20 cellular contexts compared by ENCODE assay signal in the genomic region with DNA sequence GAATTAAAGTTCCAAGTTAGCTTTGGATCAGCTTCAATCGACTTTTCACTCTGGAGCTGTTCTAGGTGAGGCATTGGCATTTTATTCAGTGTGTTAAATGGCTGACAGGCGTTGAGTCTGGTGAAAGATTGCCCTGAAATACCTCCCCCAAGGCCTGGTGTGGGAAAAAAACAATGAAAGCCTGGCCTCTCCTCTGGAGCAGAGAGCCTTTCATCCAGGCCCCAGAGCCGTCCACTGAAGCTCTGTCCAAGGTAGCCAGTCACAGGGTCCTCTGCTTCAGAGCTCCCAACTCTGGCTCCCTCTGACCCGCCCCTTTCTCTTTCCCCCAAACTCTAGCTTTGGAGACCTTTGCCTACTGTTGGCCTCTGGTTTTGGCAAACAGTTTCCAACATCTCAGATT.
DNase-seq lines count a peak whose midpoint lies in the region; ATAC-seq, FAIRE-seq and TF ChIP-seq lines count a peak whose summit lies in the region.
"Had no signal": no experiment of that assay in that cellular context is flagged by ENCODE, and none has a peak within 500 bp of the region (broad histone marks: within the 10 kb centered on the region; RNA-seq: fewer than 3 reads in every experiment).

No MANE protein-coding gene starts in this region.

- H3K27ac Mint-ChIP-seq in CD8-positive, alpha-beta memory T cell: no peak overlapping the region
- H3K27ac Mint-ChIP-seq: H9 had no signal

- H2AFZ ChIP-seq in HepG2 (ENCODE audit: low read length): no peak overlapping the region
- H2AFZ ChIP-seq: PC-9 had no signal

- no peak for FAIRE-seq in HepG2 (lab: Jason Lieb, UNC)
- no peak for FAIRE-seq in HTR-8/SVneo (lab: Jason Lieb, UNC)
- FAIRE-seq: GM12891, GM18507 had no signal

- H4K20me1 ChIP-seq in HepG2 (ENCODE audit: insufficient read depth, low read length): no peaks in the 10 kb centered on the region
- H4K20me1 ChIP-seq: BLaER1 treated with 17β-estradiol and CSF1 and Interleukin-3, amounts not matched to agents 10 nM and 100 nM had no signal

- CTCF ChIA-PET in HepG2 (lab: Yijun Ruan, JAX; ENCODE audit: low intra/inter-chr PET ratio, low total read pairs): no interaction called here
- CTCF ChIA-PET in CD8-positive, alpha-beta memory T cell (lab: Charles Lee): no interaction called here

- H3K27me3 ChIP-seq in HepG2 (ENCODE audit: control insufficient read depth in 1 of 2, insufficient read depth in 2 of 2, low read length in 2 of 2) (peaks cover 0 to 55% of the 10 kb centered on the region in 2 experiments; a peak in 4 of 5 replicates), right lobe of liver (no peaks in the 10 kb centered on the region), body of pancreas (no peaks in the 10 kb centered on the region), mesendoderm (ENCODE audit: insufficient read depth, low read length, poor library complexity) (no peaks in the 10 kb centered on the region)
- H3K27me3 ChIP-seq in CD8-positive, alpha-beta memory T cell (ENCODE audit: insufficient read depth, low read length, poor library complexity, severe bottlenecking): peaks cover 3% of the 10 kb centered on the region
- H3K27me3 ChIP-seq: BLaER1 treated with 17β-estradiol and CSF1 and Interleukin-3, amounts not matched to agents 10 nM and 100 nM had no signal

- peaks cover 0 to 8% (median 7%) of the 10 kb centered on the region in 5 donors for H3K9me3 Mint-ChIP-seq in CD8-positive, alpha-beta memory T cell
- H3K9me3 Mint-ChIP-seq: H9 had no signal

- no peak overlapping the region for H3K4me3 ChIP-seq in HepG2 (replicated peaks in 1 of 3; ENCODE audit: insufficient read depth in 1 of 3, low read depth in 2 of 3, low read length in 3 of 3)
- no peak overlapping the region for H3K4me3 ChIP-seq in right lobe of liver
- no peak overlapping the region for H3K4me3 ChIP-seq in body of pancreas
- no peak overlapping the region for H3K4me3 ChIP-seq in mesendoderm (ENCODE audit: low read length)
- H3K4me3 ChIP-seq in CD8-positive, alpha-beta memory T cell (ENCODE audit: low read length): no peak overlapping the region
- H3K4me3 ChIP-seq: BLaER1 treated with 17β-estradiol and CSF1 and Interleukin-3, amounts not matched to agents 10 nM and 100 nM; PC-9 had no signal

- H3K4me1 Mint-ChIP-seq in CD8-positive, alpha-beta memory T cell: peaks cover 0 to 11% (median 10%) of the 10 kb centered on the region in 3 donors

- WGBS in HepG2 (ENCODE audit: low lambda C conversion rate): 0% methylated on average over 4 of the region's 4 CpGs
- 29% methylated on average over 3 of the region's 4 CpGs for WGBS in right lobe of liver (ENCODE audit: insufficient coverage, low coverage, low lambda C conversion rate, missing lambda C conversion rate)
- WGBS in body of pancreas, 2 donors: 31 to 60% methylated on average over 4 of the region's 4 CpGs
- WGBS in mesendoderm (ENCODE audit: extremely low coverage, insufficient coverage, low lambda C conversion rate): no CpG with 5 or more reads among the region's 4 CpGs

- no peak overlapping the region for H4K5ac ChIP-seq in mesendoderm (ENCODE audit: low read length)

- H2BK120ac ChIP-seq in mesendoderm (ENCODE audit: low read depth, low read length): no peak overlapping the region

- no peak for DNase-seq in HepG2 (ENCODE audit: low spot score)
- no peak for DNase-seq in right lobe of liver
- DNase-seq in body of pancreas: peak in 1 of 4 donors; percentile 9
- DNase-seq in mesendoderm: peak; percentile 47
- DNase-seq in stimulated activated CD8-positive, alpha-beta memory T cell treated with anti-CD3 and anti-CD28 coated beads, Interleukin-4, amount 100 ng/mL, for 48 hours: no peak
- no peak for DNase-seq in HTR-8/SVneo (ENCODE audit: insufficient read length, low spot score)
- DNase-seq in CD8-positive, alpha-beta memory T cell: no peak
- DNase-seq: DND-41, GDM1, H9, KBM-7, NCI-H1436 treated with DMSO at 0.1 percent for 48 hours, NCI-H2081, NCI-H510A, PC-9 had no signal

- no peak for TF ChIP-seq RAD21 in HepG2 (CRISPR knock-in tag; IDR thresholded peaks at IDR 0.05)

- peak; percentile 51; the same call in 2 of the 3 replicates for ATAC-seq in HepG2
- no peak for ATAC-seq in right lobe of liver
- ATAC-seq in body of pancreas: peak; percentile 15
- ATAC-seq in GM19035 (IDR thresholded peaks at IDR 0.05; ENCODE audit: unreplicated experiment): no peak

- H3K23ac ChIP-seq in mesendoderm (ENCODE audit: low read length): no peak overlapping the region

- H3K9me3 ChIP-seq in HepG2 (ENCODE audit: low read length) (no peaks in the 10 kb centered on the region), right lobe of liver (no peaks in the 10 kb centered on the region), body of pancreas (no peaks in the 10 kb centered on the region)
- H3K9me3 ChIP-seq in CD8-positive, alpha-beta memory T cell (ENCODE audit: low read length): no peaks in the 10 kb centered on the region

- no peak overlapping the region for H3K18ac ChIP-seq in mesendoderm (ENCODE audit: low read length)

- no peak overlapping the region for H2BK5ac ChIP-seq in mesendoderm (ENCODE audit: low read length)

- no peak overlapping the region for H3K4ac ChIP-seq in mesendoderm (ENCODE audit: low read depth, low read length)

- H3K79me1 ChIP-seq in mesendoderm (ENCODE audit: low read length): no peaks in the 10 kb centered on the region

- H3K27me3 Mint-ChIP-seq in CD8-positive, alpha-beta memory T cell: peaks cover 23 to 49% of the 10 kb centered on the region in 2 donors

- no peak overlapping the region for H2BK15ac ChIP-seq in mesendoderm (replicated peaks; ENCODE audit: low read depth)

- POLR2A ChIA-PET in HepG2 (lab: Yijun Ruan, JAX): no interaction called here
- POLR2A ChIA-PET in CD8-positive, alpha-beta memory T cell (lab: Charles Lee): no interaction called here

- H3K4me1 ChIP-seq in HepG2 (ENCODE audit: insufficient read depth, low read length) (no peaks in the 10 kb centered on the region), right lobe of liver (no peaks in the 10 kb centered on the region), body of pancreas (no peaks in the 10 kb centered on the region), mesendoderm (ENCODE audit: control insufficient read depth, low read depth, low read length) (no peaks in the 10 kb centered on the region)
- no peaks in the 10 kb centered on the region for H3K4me1 ChIP-seq in CD8-positive, alpha-beta memory T cell (ENCODE audit: insufficient read depth, low read length)

- in situ Hi-C loops in HepG2 (cut with HindIII; ENCODE audit: extremely low pct_ligation_motif_present, low pct_unique_long_range_greater_than_20kb): no loop called here

- H3K4me3 Mint-ChIP-seq in CD8-positive, alpha-beta memory T cell: no peak overlapping the region
- H3K4me3 Mint-ChIP-seq: H9 had no signal

- H3K79me2 ChIP-seq in HepG2 (ENCODE audit: insufficient read depth, low read length) (no peaks in the 10 kb centered on the region), mesendoderm (ENCODE audit: control insufficient read depth, insufficient read depth, low read length) (no peaks in the 10 kb centered on the region)

- H3K56ac ChIP-seq in mesendoderm (ENCODE audit: low read length): no peak overlapping the region

- H3K27ac ChIP-seq in HepG2 (ENCODE audit: extremely low read length, insufficient read depth, low read length) (no peak overlapping the region), right lobe of liver (no peak overlapping the region), body of pancreas (no peak overlapping the region), mesendoderm (ENCODE audit: low read depth, low read length) (no peak overlapping the region)
- H3K27ac ChIP-seq in CD8-positive, alpha-beta memory T cell (ENCODE audit: low read depth, low read length): no peak overlapping the region
- H3K27ac ChIP-seq: BLaER1 treated with 17β-estradiol and CSF1 and Interleukin-3, amounts not matched to agents 10 nM and 100 nM; HL-60; PC-9 had no signal

- no TSS peak for BruUV-seq in HepG2 (replicated peaks; lab: Mats Ljungman, UMichigan)

- no peak overlapping the region for H3K4me2 ChIP-seq in HepG2 (ENCODE audit: low read depth, low read length)
- H3K4me2 ChIP-seq in mesendoderm (ENCODE audit: low read length): no peak overlapping the region
- H3K4me2 ChIP-seq: BLaER1 treated with 17β-estradiol and CSF1 and Interleukin-3, amounts not matched to agents 10 nM and 100 nM; PC-9 had no signal

- H3K36me3 ChIP-seq in HepG2 (replicated peaks in 1 of 2; ENCODE audit: control insufficient read depth in 1 of 2, insufficient read depth in 2 of 2, low read length in 2 of 2): no peaks in the 10 kb centered on the region
- H3K36me3 ChIP-seq in right lobe of liver: no peaks in the 10 kb centered on the region
- no peaks in the 10 kb centered on the region for H3K36me3 ChIP-seq in body of pancreas (replicated peaks in 1 of 2; ENCODE audit: insufficient read depth in 1 of 2, low read depth in 2 of 2)
- H3K36me3 ChIP-seq in mesendoderm (ENCODE audit: control insufficient read depth, insufficient read depth, low read length): no peaks in the 10 kb centered on the region
- H3K36me3 ChIP-seq in CD8-positive, alpha-beta memory T cell (ENCODE audit: insufficient read depth, low read length): no peaks in the 10 kb centered on the region
- H3K36me3 ChIP-seq: BLaER1 treated with 17β-estradiol and CSF1 and Interleukin-3, amounts not matched to agents 10 nM and 100 nM had no signal

- no peak for TF ChIP-seq CTCF in HepG2 (CRISPR knock-in tag; IDR thresholded peaks at IDR 0.05)
- no peak for TF ChIP-seq CTCF in right lobe of liver (IDR thresholded peaks at IDR 0.05)
- TF ChIP-seq CTCF in body of pancreas (IDR thresholded peaks at IDR 0.05): no peak

- peaks cover 0 to 6% (median 0%) of the 10 kb centered on the region in 3 donors for H3K36me3 Mint-ChIP-seq in CD8-positive, alpha-beta memory T cell

- no peak for TF ChIP-seq EP300 in HepG2 (IDR thresholded peaks at IDR 0.05; ENCODE audit: low read depth in 2 of 2, low read length in 2 of 2)
- no peak for TF ChIP-seq EP300 in HepG2 (CRISPR knock-in tag; IDR thresholded peaks at IDR 0.05; ENCODE audit: borderline replicate concordance)

- H4K8ac ChIP-seq in mesendoderm (ENCODE audit: low read depth, low read length): no peak overlapping the region

- no peak overlapping the region for H3K9ac ChIP-seq in HepG2 (ENCODE audit: insufficient read depth, low read depth, low read length)
- H3K9ac ChIP-seq in mesendoderm (ENCODE audit: low read length): no peak overlapping the region
- H3K9ac ChIP-seq: BLaER1 treated with 17β-estradiol and CSF1 and Interleukin-3, amounts not matched to agents 10 nM and 100 nM had no signal

- H2AK5ac ChIP-seq in mesendoderm (ENCODE audit: low read length): no peak overlapping the region

- TF ChIP-seq POLR2A in HepG2 (IDR thresholded peaks at IDR 0.05; ENCODE audit: insufficient read depth in 1 of 2, low read depth in 2 of 2, low read length in 2 of 2): no peak
- no peak for TF ChIP-seq POLR2A in right lobe of liver (IDR thresholded peaks at IDR 0.05)
- no peak for TF ChIP-seq POLR2A in body of pancreas (IDR thresholded peaks at IDR 0.05)

- intact Hi-C loops in HepG2 (cut with micrococcal nuclease; ENCODE audit: unreplicated experiment): no loop called here
- intact Hi-C loops in right lobe of liver (cut with DNase I): no loop called here
- intact Hi-C loops in body of pancreas (cut with DNase I): no loop called here

TF ChIP-seq in HepG2, 621 proteins besides CTCF, POLR2A, EP300 and RAD21 (continues in another document):
- TF ChIP-seq MED13 (CRISPR knock-in tag; IDR thresholded peaks at IDR 0.05) (no peak), RBM39 (IDR thresholded peaks at IDR 0.05; ENCODE audit: low read depth, low read length, poor library complexity, severe bottlenecking) (no peak), HNRNPL (IDR thresholded peaks at IDR 0.05; ENCODE audit: low read depth, low read length) (no peak)

Comparison
In these comparisons a context has a peak if more than half of its experiments do, and no peak if none do; other contexts are left out.
1. ATAC-seq: peak in HepG2 (single experiment) and body of pancreas (single experiment); none in right lobe of liver (0 of 4) and GM19035 (single experiment).